Comparison of ENCODE assay signal across 8 cellular contexts in the genomic region with DNA sequence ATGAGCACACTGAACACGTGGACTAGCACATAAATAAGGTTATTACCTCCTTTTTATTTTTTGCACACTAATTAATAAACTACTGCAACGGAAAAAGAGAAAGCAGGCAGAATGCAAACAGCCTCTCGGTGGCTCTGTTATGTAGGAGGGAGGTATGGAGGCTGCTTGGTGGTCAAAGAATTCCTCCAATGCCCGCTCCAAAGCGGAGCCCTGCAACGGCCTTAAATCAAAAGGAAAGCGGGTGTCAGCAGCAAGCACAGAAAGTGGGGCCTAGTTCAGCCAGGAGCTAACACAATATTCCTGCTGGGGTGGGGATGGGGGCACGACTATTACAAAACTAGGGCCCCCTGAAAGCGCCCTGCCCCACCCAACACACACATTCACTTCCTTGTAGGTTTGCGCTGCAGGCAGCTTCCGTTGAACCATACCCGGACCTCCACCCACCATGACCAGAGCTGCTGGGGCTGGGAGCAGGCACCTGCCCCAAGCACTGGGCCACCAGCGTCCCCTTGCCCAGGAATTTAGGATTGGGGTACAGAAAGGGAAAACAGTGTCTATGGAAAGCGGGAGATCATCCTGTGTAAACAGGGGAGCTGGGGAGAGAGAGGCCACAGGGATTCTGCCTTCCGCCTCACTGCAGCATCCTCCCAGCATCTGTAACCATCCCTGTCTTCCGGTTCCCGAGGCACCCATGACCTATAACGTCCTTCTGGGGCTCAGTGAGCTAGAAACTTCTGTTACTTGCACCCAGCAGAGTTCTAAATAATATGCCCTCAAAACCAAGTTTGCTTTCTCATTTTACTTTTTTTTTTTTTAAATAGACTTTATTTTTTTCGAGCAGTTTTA. TPM values are rescaled to one million over a fixed set of nuclear protein-coding genes. Genes with fewer than 3 reads are reported as not detected.
A peak's percentile ranks its signal among the peaks of the same experiment; 100 is the strongest.
DNase-seq lines count a peak whose midpoint lies in the region; ATAC-seq, FAIRE-seq and TF ChIP-seq lines count a peak whose summit lies in the region.

No MANE protein-coding gene starts in this region.

- no peaks in the 10 kb centered on the region for H3K4me1 ChIP-seq in ES-I3 (ENCODE audit: insufficient read depth, low read length)

- TF ChIP-seq CTCF in neural crest cell (conservative IDR thresholded peaks at IDR 0.05) = no peak

- intact Hi-C loops in dendritic cell treated with granulocyte-macrophage colony-stimulating factor and Interleukin-4, amounts not matched to agents 40 ng/mL and 50 ng/mL, for 4 days (cut with micrococcal nuclease) = no loop called here

- no peak for FAIRE-seq in frontal cortex (lab: Jason Lieb, UNC)

- peak; percentile 36 for DNase-seq in NCI-H2227 (lab: John Stamatoyannopoulos, UW; ENCODE audit: unreplicated experiment)
- DNase-seq in neural crest cell (ENCODE audit: low read depth, low spot score) = no peak
- no peak for DNase-seq in NOMO-1 treated with DMSO at 0.1 percent for 48 hours (lab: John Stamatoyannopoulos, UW; ENCODE audit: unreplicated experiment)
- DNase-seq in frontal cortex (ENCODE audit: low spot score in 2 of 2) = no peak

- peak overlapping the region; percentile 78 for H3K4me3 Mint-ChIP-seq in dendritic cell treated with granulocyte-macrophage colony-stimulating factor and Interleukin-4, amounts not matched to agents 40 ng/mL and 50 ng/mL, for 4 days
- H3K4me3 Mint-ChIP-seq in neural crest cell = peak overlapping the region; percentile 72

- no peaks in the 10 kb centered on the region for H3K36me3 Mint-ChIP-seq in dendritic cell treated with granulocyte-macrophage colony-stimulating factor and Interleukin-4, amounts not matched to agents 40 ng/mL and 50 ng/mL, for 4 days (ENCODE audit: low read depth)
- H3K36me3 Mint-ChIP-seq in neural crest cell (ENCODE audit: low read depth) = no peaks in the 10 kb centered on the region

- H3K36me3 ChIP-seq in ES-I3 (ENCODE audit: insufficient read depth, low read length) = no peaks in the 10 kb centered on the region

- H3K9ac ChIP-seq in ES-I3 (ENCODE audit: low read depth, low read length) = peak overlapping the region; percentile 72

- H3K27ac Mint-ChIP-seq in dendritic cell treated with granulocyte-macrophage colony-stimulating factor and Interleukin-4, amounts not matched to agents 40 ng/mL and 50 ng/mL, for 4 days = peak overlapping the region; percentile 65
- no peak overlapping the region for H3K27ac Mint-ChIP-seq in neural crest cell (ENCODE audit: unreplicated experiment)

- ATAC-seq in HG02938 (IDR thresholded peaks at IDR 0.05; ENCODE audit: unreplicated experiment) (no peak), HG03135 (IDR thresholded peaks at IDR 0.05; ENCODE audit: unreplicated experiment) (no peak)

- H3K27me3 Mint-ChIP-seq in dendritic cell treated with granulocyte-macrophage colony-stimulating factor and Interleukin-4, amounts not matched to agents 40 ng/mL and 50 ng/mL, for 4 days = no peaks in the 10 kb centered on the region
- no peaks in the 10 kb centered on the region for H3K27me3 Mint-ChIP-seq in neural crest cell (ENCODE audit: low read depth)

- no peaks in the 10 kb centered on the region for H3K9me3 ChIP-seq in ES-I3 (ENCODE audit: control insufficient read depth, insufficient read depth, low read length)

- H3K4me1 Mint-ChIP-seq in dendritic cell treated with granulocyte-macrophage colony-stimulating factor and Interleukin-4, amounts not matched to agents 40 ng/mL and 50 ng/mL, for 4 days (ENCODE audit: low read depth) = peaks cover 16% of the 10 kb centered on the region
- H3K4me1 Mint-ChIP-seq in neural crest cell = peaks cover 4% of the 10 kb centered on the region

- H3K9me3 Mint-ChIP-seq in dendritic cell treated with granulocyte-macrophage colony-stimulating factor and Interleukin-4, amounts not matched to agents 40 ng/mL and 50 ng/mL, for 4 days = no peaks in the 10 kb centered on the region
- peaks cover 3% of the 10 kb centered on the region for H3K9me3 Mint-ChIP-seq in neural crest cell

RNA-seq across cellular contexts. Expression of a gene that starts 57.1 kb away (rescaled TPM):
- total RNA-seq in neural crest cell (300 and 308 TPM in 2 replicates), frontal cortex (208 TPM)
